ENCODE assay signal across 1 cellular context in the genomic region with DNA sequence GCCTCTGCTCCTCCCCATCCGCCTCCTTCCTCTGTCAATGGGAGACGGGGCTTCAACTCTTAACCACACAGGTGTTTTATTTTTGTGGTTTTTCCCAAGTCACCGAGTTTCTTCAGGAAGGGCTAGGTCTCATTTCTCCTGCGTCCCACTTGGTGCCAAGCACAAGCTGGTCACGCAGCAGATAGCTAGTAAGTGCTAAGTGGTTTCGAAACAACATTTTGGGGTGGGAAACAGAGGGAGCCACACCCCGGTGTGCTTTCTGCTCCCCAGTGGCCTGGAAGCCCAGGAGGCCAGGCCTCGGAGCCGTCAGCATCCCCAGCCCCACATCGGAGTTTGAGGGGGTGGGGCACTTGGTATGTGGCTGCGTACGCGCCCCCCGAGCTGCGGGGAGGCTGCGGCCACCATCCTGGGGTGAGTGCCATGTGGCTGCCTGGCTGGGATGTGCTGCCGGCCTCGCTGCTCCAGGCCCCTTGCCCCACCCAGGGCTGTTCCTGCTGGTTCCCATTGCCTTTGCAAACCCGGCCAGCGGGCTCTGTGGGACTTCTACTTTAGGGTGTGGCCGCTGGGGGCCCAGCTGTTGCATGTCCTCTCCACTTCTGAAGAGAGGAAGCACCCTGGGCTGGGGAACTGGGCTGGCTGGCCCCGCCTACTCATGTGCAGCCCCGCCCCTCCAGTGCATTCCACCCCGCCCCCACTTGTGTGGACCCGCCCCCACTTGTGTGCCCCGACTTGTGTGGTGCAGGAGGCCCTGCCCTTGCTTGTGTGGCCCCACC.
TF ChIP-seq lines count a peak whose summit lies in the region.

No MANE protein-coding gene starts in this region.

TF ChIP-seq in HEK293, 187 proteins besides CTCF, POLR2A, EP300 and RAD21 (continued from another document):
- 0 out of 2 replicates have a peak, but pooled peaks have one; percentile 46 for TF ChIP-seq SCRT1 (tag by site-specific recombination; IDR thresholded peaks at IDR 0.05; ENCODE audit: borderline replicate concordance)
- TF ChIP-seq, protein P1, sequence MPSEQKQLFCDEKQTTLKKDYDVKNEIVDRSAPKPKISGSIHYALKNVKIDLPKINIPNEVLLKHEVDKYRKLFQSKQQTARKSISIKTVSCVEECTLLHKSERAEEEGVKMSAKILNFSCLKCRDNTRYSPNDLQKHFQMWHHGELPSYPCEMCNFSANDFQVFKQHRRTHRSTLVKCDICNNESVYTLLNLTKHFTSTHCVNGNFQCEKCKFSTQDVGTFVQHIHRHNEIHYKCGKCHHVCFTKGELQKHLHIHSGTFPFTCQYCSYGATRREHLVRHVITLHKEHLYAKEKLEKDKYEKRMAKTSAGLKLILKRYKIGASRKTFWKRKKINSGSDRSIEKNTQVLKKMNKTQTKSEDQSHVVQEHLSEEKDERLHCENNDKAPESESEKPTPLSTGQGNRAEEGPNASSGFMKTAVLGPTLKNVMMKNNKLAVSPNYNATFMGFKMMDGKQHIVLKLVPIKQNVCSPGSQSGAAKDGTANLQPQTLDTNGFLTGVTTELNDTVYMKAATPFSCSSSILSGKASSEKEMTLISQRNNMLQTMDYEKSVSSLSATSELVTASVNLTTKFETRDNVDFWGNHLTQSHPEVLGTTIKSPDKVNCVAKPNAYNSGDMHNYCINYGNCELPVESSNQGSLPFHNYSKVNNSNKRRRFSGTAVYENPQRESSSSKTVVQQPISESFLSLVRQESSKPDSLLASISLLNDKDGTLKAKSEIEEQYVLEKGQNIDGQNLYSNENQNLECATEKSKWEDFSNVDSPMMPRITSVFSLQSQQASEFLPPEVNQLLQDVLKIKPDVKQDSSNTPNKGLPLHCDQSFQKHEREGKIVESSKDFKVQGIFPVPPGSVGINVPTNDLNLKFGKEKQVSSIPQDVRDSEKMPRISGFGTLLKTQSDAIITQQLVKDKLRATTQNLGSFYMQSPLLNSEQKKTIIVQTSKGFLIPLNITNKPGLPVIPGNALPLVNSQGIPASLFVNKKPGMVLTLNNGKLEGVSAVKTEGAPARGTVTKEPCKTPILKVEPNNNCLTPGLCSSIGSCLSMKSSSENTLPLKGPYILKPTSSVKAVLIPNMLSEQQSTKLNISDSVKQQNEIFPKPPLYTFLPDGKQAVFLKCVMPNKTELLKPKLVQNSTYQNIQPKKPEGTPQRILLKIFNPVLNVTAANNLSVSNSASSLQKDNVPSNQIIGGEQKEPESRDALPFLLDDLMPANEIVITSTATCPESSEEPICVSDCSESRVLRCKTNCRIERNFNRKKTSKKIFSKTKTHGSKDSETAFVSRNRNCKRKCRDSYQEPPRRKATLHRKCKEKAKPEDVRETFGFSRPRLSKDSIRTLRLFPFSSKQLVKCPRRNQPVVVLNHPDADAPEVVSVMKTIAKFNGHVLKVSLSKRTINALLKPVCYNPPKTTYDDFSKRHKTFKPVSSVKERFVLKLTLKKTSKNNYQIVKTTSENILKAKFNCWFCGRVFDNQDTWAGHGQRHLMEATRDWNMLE (tag by site-specific recombination; conservative IDR thresholded peaks at IDR 0.05; ENCODE audit: low read depth) = no peak
- TF ChIP-seq SCRT2 (tag by site-specific recombination; IDR thresholded peaks at IDR 0.05) = peak; percentile 94
- TF ChIP-seq, protein P2, sequence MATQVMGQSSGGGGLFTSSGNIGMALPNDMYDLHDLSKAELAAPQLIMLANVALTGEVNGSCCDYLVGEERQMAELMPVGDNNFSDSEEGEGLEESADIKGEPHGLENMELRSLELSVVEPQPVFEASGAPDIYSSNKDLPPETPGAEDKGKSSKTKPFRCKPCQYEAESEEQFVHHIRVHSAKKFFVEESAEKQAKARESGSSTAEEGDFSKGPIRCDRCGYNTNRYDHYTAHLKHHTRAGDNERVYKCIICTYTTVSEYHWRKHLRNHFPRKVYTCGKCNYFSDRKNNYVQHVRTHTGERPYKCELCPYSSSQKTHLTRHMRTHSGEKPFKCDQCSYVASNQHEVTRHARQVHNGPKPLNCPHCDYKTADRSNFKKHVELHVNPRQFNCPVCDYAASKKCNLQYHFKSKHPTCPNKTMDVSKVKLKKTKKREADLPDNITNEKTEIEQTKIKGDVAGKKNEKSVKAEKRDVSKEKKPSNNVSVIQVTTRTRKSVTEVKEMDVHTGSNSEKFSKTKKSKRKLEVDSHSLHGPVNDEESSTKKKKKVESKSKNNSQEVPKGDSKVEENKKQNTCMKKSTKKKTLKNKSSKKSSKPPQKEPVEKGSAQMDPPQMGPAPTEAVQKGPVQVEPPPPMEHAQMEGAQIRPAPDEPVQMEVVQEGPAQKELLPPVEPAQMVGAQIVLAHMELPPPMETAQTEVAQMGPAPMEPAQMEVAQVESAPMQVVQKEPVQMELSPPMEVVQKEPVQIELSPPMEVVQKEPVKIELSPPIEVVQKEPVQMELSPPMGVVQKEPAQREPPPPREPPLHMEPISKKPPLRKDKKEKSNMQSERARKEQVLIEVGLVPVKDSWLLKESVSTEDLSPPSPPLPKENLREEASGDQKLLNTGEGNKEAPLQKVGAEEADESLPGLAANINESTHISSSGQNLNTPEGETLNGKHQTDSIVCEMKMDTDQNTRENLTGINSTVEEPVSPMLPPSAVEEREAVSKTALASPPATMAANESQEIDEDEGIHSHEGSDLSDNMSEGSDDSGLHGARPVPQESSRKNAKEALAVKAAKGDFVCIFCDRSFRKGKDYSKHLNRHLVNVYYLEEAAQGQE (tag by site-specific recombination; IDR thresholded peaks at IDR 0.05) = no peak
- TF ChIP-seq KLF9 (tag by site-specific recombination; IDR thresholded peaks at IDR 0.05; ENCODE audit: low read depth) = peak; percentile 58; the same call in 1 of the 2 replicates
- TF ChIP-seq, protein P3, sequence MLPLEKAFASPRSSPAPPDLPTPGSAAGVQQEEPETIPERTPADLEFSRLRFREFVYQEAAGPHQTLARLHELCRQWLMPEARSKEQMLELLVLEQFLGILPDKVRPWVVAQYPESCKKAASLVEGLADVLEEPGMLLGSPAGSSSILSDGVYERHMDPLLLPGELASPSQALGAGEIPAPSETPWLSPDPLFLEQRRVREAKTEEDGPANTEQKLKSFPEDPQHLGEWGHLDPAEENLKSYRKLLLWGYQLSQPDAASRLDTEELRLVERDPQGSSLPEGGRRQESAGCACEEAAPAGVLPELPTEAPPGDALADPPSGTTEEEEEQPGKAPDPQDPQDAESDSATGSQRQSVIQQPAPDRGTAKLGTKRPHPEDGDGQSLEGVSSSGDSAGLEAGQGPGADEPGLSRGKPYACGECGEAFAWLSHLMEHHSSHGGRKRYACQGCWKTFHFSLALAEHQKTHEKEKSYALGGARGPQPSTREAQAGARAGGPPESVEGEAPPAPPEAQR (tag by site-specific recombination; IDR thresholded peaks at IDR 0.05) = no peak
- TF ChIP-seq, protein P4, sequence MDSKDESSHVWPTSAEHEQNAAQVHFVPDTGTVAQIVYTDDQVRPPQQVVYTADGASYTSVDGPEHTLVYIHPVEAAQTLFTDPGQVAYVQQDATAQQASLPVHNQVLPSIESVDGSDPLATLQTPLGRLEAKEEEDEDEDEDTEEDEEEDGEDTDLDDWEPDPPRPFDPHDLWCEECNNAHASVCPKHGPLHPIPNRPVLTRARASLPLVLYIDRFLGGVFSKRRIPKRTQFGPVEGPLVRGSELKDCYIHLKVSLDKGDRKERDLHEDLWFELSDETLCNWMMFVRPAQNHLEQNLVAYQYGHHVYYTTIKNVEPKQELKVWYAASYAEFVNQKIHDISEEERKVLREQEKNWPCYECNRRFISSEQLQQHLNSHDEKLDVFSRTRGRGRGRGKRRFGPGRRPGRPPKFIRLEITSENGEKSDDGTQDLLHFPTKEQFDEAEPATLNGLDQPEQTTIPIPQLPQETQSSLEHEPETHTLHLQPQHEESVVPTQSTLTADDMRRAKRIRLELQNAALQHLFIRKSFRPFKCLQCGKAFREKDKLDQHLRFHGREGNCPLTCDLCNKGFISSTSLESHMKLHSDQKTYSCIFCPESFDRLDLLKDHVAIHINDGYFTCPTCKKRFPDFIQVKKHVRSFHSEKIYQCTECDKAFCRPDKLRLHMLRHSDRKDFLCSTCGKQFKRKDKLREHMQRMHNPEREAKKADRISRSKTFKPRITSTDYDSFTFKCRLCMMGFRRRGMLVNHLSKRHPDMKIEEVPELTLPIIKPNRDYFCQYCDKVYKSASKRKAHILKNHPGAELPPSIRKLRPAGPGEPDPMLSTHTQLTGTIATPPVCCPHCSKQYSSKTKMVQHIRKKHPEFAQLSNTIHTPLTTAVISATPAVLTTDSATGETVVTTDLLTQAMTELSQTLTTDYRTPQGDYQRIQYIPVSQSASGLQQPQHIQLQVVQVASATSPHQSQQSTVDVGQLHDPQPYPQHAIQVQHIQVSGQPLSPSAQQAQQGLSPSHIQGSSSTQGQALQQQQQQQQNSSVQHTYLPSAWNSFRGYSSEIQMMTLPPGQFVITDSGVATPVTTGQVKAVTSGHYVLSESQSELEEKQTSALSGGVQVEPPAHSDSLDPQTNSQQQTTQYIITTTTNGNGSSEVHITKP (tag by site-specific recombination; IDR thresholded peaks at IDR 0.05) = no peak
- no peak for TF ChIP-seq BCL11B (tag by site-specific recombination; IDR thresholded peaks at IDR 0.05; ENCODE audit: low read depth)
- TF ChIP-seq, protein P5, sequence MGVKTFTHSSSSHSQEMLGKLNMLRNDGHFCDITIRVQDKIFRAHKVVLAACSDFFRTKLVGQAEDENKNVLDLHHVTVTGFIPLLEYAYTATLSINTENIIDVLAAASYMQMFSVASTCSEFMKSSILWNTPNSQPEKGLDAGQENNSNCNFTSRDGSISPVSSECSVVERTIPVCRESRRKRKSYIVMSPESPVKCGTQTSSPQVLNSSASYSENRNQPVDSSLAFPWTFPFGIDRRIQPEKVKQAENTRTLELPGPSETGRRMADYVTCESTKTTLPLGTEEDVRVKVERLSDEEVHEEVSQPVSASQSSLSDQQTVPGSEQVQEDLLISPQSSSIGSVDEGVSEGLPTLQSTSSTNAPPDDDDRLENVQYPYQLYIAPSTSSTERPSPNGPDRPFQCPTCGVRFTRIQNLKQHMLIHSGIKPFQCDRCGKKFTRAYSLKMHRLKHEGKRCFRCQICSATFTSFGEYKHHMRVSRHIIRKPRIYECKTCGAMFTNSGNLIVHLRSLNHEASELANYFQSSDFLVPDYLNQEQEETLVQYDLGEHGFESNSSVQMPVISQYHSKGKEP (tag by site-specific recombination; IDR thresholded peaks at IDR 0.05) = 0 out of 2 replicates have a peak, but pooled peaks have one; percentile 11
- 0 out of 2 replicates have a peak, but pooled peaks have one; percentile 17 for TF ChIP-seq SP7 (tag by site-specific recombination; IDR thresholded peaks at IDR 0.05)
- TF ChIP-seq KLF1 (tag by site-specific recombination; IDR thresholded peaks at IDR 0.05) = peak; percentile 91
- TF ChIP-seq ZNF548 (tag by site-specific recombination; IDR thresholded peaks at IDR 0.05) = no peak
- TF ChIP-seq GLIS1 (tag by site-specific recombination; IDR thresholded peaks at IDR 0.05) = peak; percentile 72
- TF ChIP-seq, protein P6, sequence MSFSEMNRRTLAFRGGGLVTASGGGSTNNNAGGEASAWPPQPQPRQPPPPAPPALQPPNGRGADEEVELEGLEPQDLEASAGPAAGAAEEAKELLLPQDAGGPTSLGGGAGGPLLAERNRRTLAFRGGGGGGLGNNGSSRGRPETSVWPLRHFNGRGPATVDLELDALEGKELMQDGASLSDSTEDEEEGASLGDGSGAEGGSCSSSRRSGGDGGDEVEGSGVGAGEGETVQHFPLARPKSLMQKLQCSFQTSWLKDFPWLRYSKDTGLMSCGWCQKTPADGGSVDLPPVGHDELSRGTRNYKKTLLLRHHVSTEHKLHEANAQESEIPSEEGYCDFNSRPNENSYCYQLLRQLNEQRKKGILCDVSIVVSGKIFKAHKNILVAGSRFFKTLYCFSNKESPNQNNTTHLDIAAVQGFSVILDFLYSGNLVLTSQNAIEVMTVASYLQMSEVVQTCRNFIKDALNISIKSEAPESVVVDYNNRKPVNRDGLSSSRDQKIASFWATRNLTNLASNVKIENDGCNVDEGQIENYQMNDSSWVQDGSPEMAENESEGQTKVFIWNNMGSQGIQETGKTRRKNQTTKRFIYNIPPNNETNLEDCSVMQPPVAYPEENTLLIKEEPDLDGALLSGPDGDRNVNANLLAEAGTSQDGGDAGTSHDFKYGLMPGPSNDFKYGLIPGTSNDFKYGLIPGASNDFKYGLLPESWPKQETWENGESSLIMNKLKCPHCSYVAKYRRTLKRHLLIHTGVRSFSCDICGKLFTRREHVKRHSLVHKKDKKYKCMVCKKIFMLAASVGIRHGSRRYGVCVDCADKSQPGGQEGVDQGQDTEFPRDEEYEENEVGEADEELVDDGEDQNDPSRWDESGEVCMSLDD (tag by site-specific recombination; IDR thresholded peaks at IDR 0.05) = no peak
